In genomic region chr9:34579097-34579818, GRCh38 we compare ENCODE assay signal across 18 cellular contexts. TPM values are rescaled to one million over a fixed set of nuclear protein-coding genes. Genes with fewer than 3 reads are reported as not detected.
DNase-seq lines count a peak whose midpoint lies in the region; ATAC-seq and TF ChIP-seq lines count a peak whose summit lies in the region.
"Had no signal": no experiment of that assay in that cellular context is flagged by ENCODE, and none has a peak within 500 bp of the region (broad histone marks: within the 10 kb centered on the region; RNA-seq: fewer than 3 reads in every experiment).

No MANE protein-coding gene starts in this region.

- H3K4me3 ChIP-seq in heart right ventricle (no peak overlapping the region), suprapubic skin (no peak overlapping the region)
- H3K4me3 ChIP-seq: cardiac muscle cell, Peyer's patch had no signal

- H3T11ph ChIP-seq in H9 (ENCODE audit: low read length) = no peak overlapping the region

- H3K27ac Mint-ChIP-seq in H9 = no peak overlapping the region
- H3K27ac Mint-ChIP-seq in neural crest cell (ENCODE audit: unreplicated experiment) = peak overlapping the region; percentile 100
- H3K27ac Mint-ChIP-seq: activated naive CD8-positive, alpha-beta T cell treated with anti-CD3 and anti-CD28 coated beads, Interleukin-2, amount 10 ng/mL, durations not matched to agents 7 days and 5 days; stimulated activated naive CD8-positive, alpha-beta T cell treated with anti-CD3 and anti-CD28 coated beads, Interleukin-15, amount 100 ng/mL, for 72 hours had no signal

- H3K4me3 Mint-ChIP-seq in H9 = peak overlapping the region; percentile 22 to 76; a peak in 4 of 5 replicates
- peak overlapping the region; percentile 85 for H3K4me3 Mint-ChIP-seq in neural crest cell
- H3K4me3 Mint-ChIP-seq: activated naive CD8-positive, alpha-beta T cell treated with anti-CD3 and anti-CD28 coated beads, Interleukin-2, amount 10 ng/mL, durations not matched to agents 7 days and 5 days; stimulated activated naive CD8-positive, alpha-beta T cell treated with anti-CD3 and anti-CD28 coated beads, Interleukin-15, amount 100 ng/mL, for 72 hours had no signal

- H3K23ac ChIP-seq in H9 (ENCODE audit: insufficient read length, low read depth, low read length) = no peak overlapping the region

- H2BK15ac ChIP-seq in H9 (ENCODE audit: low read depth, low read length) = no peak overlapping the region

- H3K56ac ChIP-seq in H9 (ENCODE audit: insufficient read length, low read depth, low read length) = no peak overlapping the region

- H3K27me3 Mint-ChIP-seq in H9 (ENCODE audit: low read depth) (peaks cover 90% of the 10 kb centered on the region), neural crest cell (ENCODE audit: low read depth) (no peaks in the 10 kb centered on the region)

- H3K4ac ChIP-seq in H9 (ENCODE audit: low read depth, low read length) = no peak overlapping the region

- H3K36me3 Mint-ChIP-seq in H9 (ENCODE audit: insufficient read depth in 1 of 3, low read depth in 3 of 3) (no peaks in the 10 kb centered on the region), neural crest cell (ENCODE audit: low read depth) (no peaks in the 10 kb centered on the region)
- H3K36me3 Mint-ChIP-seq: activated naive CD8-positive, alpha-beta T cell treated with anti-CD3 and anti-CD28 coated beads, Interleukin-2, amount 10 ng/mL, durations not matched to agents 7 days and 5 days had no signal

- TF ChIP-seq EP300 in suprapubic skin (IDR thresholded peaks at IDR 0.05) = no peak

- H3K9me3 Mint-ChIP-seq in H9 = peaks cover 0 to 5% of the 10 kb centered on the region in 2 experiments; a peak in 1 of 5 replicates
- no peaks in the 10 kb centered on the region for H3K9me3 Mint-ChIP-seq in neural crest cell
- H3K9me3 Mint-ChIP-seq: activated naive CD8-positive, alpha-beta T cell treated with anti-CD3 and anti-CD28 coated beads, Interleukin-2, amount 10 ng/mL, durations not matched to agents 7 days and 5 days; stimulated activated naive CD8-positive, alpha-beta T cell treated with anti-CD3 and anti-CD28 coated beads, Interleukin-15, amount 100 ng/mL, for 72 hours had no signal

- DNase-seq in H9 (no peak), NCI-H2227 treated with DMSO at 0.1 percent for 48 hours (lab: John Stamatoyannopoulos, UW) (peak; percentile 18), heart right ventricle (no peak), neural crest cell (ENCODE audit: low read depth, low spot score) (no peak), suprapubic skin (ENCODE audit: low spot score in 2 of 2) (no peak), T-helper 9 cell (no peak)
- DNase-seq: activated naive CD8-positive, alpha-beta T cell treated with anti-CD3 and anti-CD28 coated beads, Interleukin-2, amount 10 ng/mL, durations not matched to agents 7 days and 5 days; DMS79; foreskin fibroblast; NCI-H1048; NCI-H510A; Peyer's patch; stimulated activated naive CD8-positive, alpha-beta T cell treated with anti-CD3 and anti-CD28 coated beads, Interleukin-15, amount 100 ng/mL, for 72 hours; T-helper 1 cell had no signal

- intact Hi-C loops in heart right ventricle (cut with DNase I) = no loop called here

- no peak overlapping the region for H2BK20ac ChIP-seq in H9 (ENCODE audit: low read depth, low read length, poor library complexity, severe bottlenecking)

- H3K4me2 ChIP-seq in H9 (ENCODE audit: insufficient read depth, insufficient read length, low read length) = peak overlapping the region; percentile 58

- H3K79me2 ChIP-seq in H9 (ENCODE audit: insufficient read depth, low read length) = no peaks in the 10 kb centered on the region
- H3K79me2 ChIP-seq: parathyroid adenoma had no signal

- no CpG with 5 or more reads among the region's 17 CpGs for WGBS in H9 (ENCODE audit: extremely low coverage, insufficient read length, low lambda C conversion rate)
- WGBS in heart right ventricle, 2 donors = 11 to 14% methylated on average over 15 to 17 of the region's 17 CpGs
- 33% methylated on average over 16 of the region's 17 CpGs for WGBS in suprapubic skin

- H2BK120ac ChIP-seq in H9 (ENCODE audit: low read depth, low read length, poor library complexity, severe bottlenecking) = no peak overlapping the region

- H2AFZ ChIP-seq in H9 (ENCODE audit: low read length) = no peak overlapping the region
- H2AFZ ChIP-seq: parathyroid adenoma had no signal

- no peak for TF ChIP-seq POLR2A in suprapubic skin (IDR thresholded peaks at IDR 0.05)

- TF ChIP-seq CTCF in H9 (conservative IDR thresholded peaks at IDR 0.05) = no peak
- no peak for TF ChIP-seq CTCF in heart right ventricle (IDR thresholded peaks at IDR 0.05)
- no peak for TF ChIP-seq CTCF in neural crest cell (conservative IDR thresholded peaks at IDR 0.05)
- no peak for TF ChIP-seq CTCF in suprapubic skin (IDR thresholded peaks at IDR 0.05)

- H3K79me1 ChIP-seq in H9 (ENCODE audit: insufficient read depth, low read depth, low read length, poor library complexity, severe bottlenecking) = no peaks in the 10 kb centered on the region

- no peak overlapping the region for H3K14ac ChIP-seq in H9 (ENCODE audit: insufficient read depth, low read length)

- no peaks in the 10 kb centered on the region for H4K20me1 ChIP-seq in H9 (ENCODE audit: control insufficient read depth, insufficient read depth, insufficient read length)

- H3K4me1 Mint-ChIP-seq in H9 (peaks cover 42 to 56% of the 10 kb centered on the region in 2 experiments), neural crest cell (peaks cover 90% of the 10 kb centered on the region)

- H3K23me2 ChIP-seq in H9 (ENCODE audit: insufficient read length, low read depth, low read length, poor library complexity, severe bottlenecking) = peaks cover 7% of the 10 kb centered on the region

- ATAC-seq in heart right ventricle (peak in 7 of 8 donors; percentile 44 to 80 (median 58)), HG02973 (IDR thresholded peaks at IDR 0.05; ENCODE audit: unreplicated experiment) (no peak)
- ATAC-seq: stimulated activated naive CD8-positive, alpha-beta T cell treated with anti-CD3 and anti-CD28 coated beads, Interleukin-15, amount 100 ng/mL, for 72 hours had no signal

- H2BK12ac ChIP-seq in H9 (ENCODE audit: insufficient read length, low read depth, low read length) = no peak overlapping the region

- no peak overlapping the region for H3K9ac ChIP-seq in H9 (ENCODE audit: extremely low read depth, insufficient read length, low read length)
- H3K9ac ChIP-seq: parathyroid adenoma had no signal

- no peaks in the 10 kb centered on the region for H3K36me3 ChIP-seq in heart right ventricle
- H3K36me3 ChIP-seq in suprapubic skin = no peaks in the 10 kb centered on the region
- H3K36me3 ChIP-seq: cardiac muscle cell, Peyer's patch had no signal

- no peak overlapping the region for H4K91ac ChIP-seq in H9 (ENCODE audit: insufficient read length, low read depth, low read length)

- H2AK5ac ChIP-seq in H9 (ENCODE audit: insufficient read length, low read length) = no peak overlapping the region

- H3K27ac ChIP-seq in H9 (ENCODE audit: insufficient read length, low read depth, low read length) (no peak overlapping the region), heart right ventricle (no peak overlapping the region), suprapubic skin (no peak overlapping the region)
- H3K27ac ChIP-seq: cardiac muscle cell, parathyroid adenoma, Peyer's patch had no signal

- H4K8ac ChIP-seq in H9 (replicated peaks; ENCODE audit: insufficient read length, low read depth, low read length) = no peak overlapping the region

- no peaks in the 10 kb centered on the region for H3K9me3 ChIP-seq in H9 (ENCODE audit: control insufficient read depth, low read depth, low read length)
- H3K9me3 ChIP-seq in heart right ventricle = no peaks in the 10 kb centered on the region
- H3K9me3 ChIP-seq in suprapubic skin = no peaks in the 10 kb centered on the region
- H3K9me3 ChIP-seq: Peyer's patch had no signal

- peaks cover 12% of the 10 kb centered on the region for H3K4me1 ChIP-seq in H9 (ENCODE audit: insufficient read depth, low read length)
- peaks cover 3 to 20% (median 12%) of the 10 kb centered on the region in 9 donors for H3K4me1 ChIP-seq in heart right ventricle
- peaks cover 19% of the 10 kb centered on the region for H3K4me1 ChIP-seq in suprapubic skin
- H3K4me1 ChIP-seq: parathyroid adenoma had no signal

- H4K5ac ChIP-seq in H9 (ENCODE audit: insufficient read length, low read depth, low read length) = no peak overlapping the region

- no peak overlapping the region for H2BK5ac ChIP-seq in H9 (ENCODE audit: insufficient read length, low read length)

- no peak overlapping the region for H3K18ac ChIP-seq in H9 (ENCODE audit: insufficient read length, low read depth, low read length)

- peaks cover 22% of the 10 kb centered on the region for H3K27me3 ChIP-seq in H9 (ENCODE audit: insufficient read depth, low read length)
- peaks cover 7 to 68% (median 46%) of the 10 kb centered on the region in 7 donors for H3K27me3 ChIP-seq in heart right ventricle
- H3K27me3 ChIP-seq in suprapubic skin = peaks cover 55% of the 10 kb centered on the region
- H3K27me3 ChIP-seq: cardiac muscle cell had no signal

RNA-seq across cellular contexts. Expression of gene CNTFR, which starts 10.3 kb away (rescaled TPM):
- total RNA-seq in H9 (2021) (0.55 and 1.3 TPM in 2 replicates), heart right ventricle (1 to 10 TPM in 9 of 10 donors, under 1 TPM in 1; 0.76 to 6.2 (median 2.9) TPM), neural crest cell (112 and 115 TPM in 2 replicates), suprapubic skin (1 to 10 TPM; 5.0 to 9.1 (median 5.7) TPM)
- 1 to 10 TPM; 2.9 to 5.0 TPM for polyA plus RNA-seq in heart right ventricle
- total RNA-seq: activated naive CD8-positive, alpha-beta T cell treated with anti-CD3 and anti-CD28 coated beads, Interleukin-2, amount 10 ng/mL, durations not matched to agents 7 days and 5 days; mononuclear cell had no signal

RNA-seq across cellular contexts. Expression of gene RPP25L, which starts 32.6 kb away (rescaled TPM):
- 16.4 and 17.2 TPM in 2 replicates for total RNA-seq in H9 (2021)
- total RNA-seq in heart right ventricle = 10 to 100 TPM; 29.2 to 48.5 (median 39.2) TPM
- 10 to 100 TPM; 34.3 to 51.0 TPM for polyA plus RNA-seq in heart right ventricle
- 22.7 and 23.8 TPM in 2 replicates for total RNA-seq in neural crest cell
- 10 to 100 TPM; 20.3 to 50.4 (median 25.1) TPM for total RNA-seq in suprapubic skin

RNA-seq across cellular contexts. Expression of gene DCTN3, which starts 41.0 kb away (rescaled TPM):
- total RNA-seq in H9 (2021) (35.2 and 40.0 TPM in 2 replicates), heart right ventricle (100 to 1,000 TPM; 113 to 143 (median 129) TPM), neural crest cell (92.1 and 102 TPM in 2 replicates), suprapubic skin (100 to 1,000 TPM in 3 of 4 donors, 10 to 100 TPM in 1; 61.2 to 136 (median 121) TPM)
- polyA plus RNA-seq in heart right ventricle = 100 to 1,000 TPM in 1 of 2 donors, 10 to 100 TPM in 1; 30.5 to 118 TPM

RNA-seq across cellular contexts. Expression of gene ARID3C, which starts 49.6 kb away (rescaled TPM):
- total RNA-seq in H9 (2021) = not detected in 2 replicates
- not detected for total RNA-seq in heart right ventricle
- not detected for polyA plus RNA-seq in heart right ventricle
- 0.68 TPM in 1 of 2 replicates, not detected in the other for total RNA-seq in neural crest cell
- total RNA-seq in suprapubic skin = 1 to 10 TPM in 1 of 4 donors, under 1 TPM in 3; 0.34 to 2.0 (median 0.50) TPM
- total RNA-seq: activated naive CD8-positive, alpha-beta T cell treated with anti-CD3 and anti-CD28 coated beads, Interleukin-2, amount 10 ng/mL, durations not matched to agents 7 days and 5 days; mononuclear cell had no signal

RNA-seq across cellular contexts. Expression of gene ENHO, which starts 56.5 kb away (rescaled TPM):
- total RNA-seq in H9 (2021) (11.3 and 14.5 TPM in 2 replicates), heart right ventricle (under 1 TPM in 6 of 10 donors, not detected in 4; 0.32 to 0.64 (median 0.42) TPM), neural crest cell (12.0 and 13.2 TPM in 2 replicates), suprapubic skin (1 to 10 TPM in 3 of 4 donors, under 1 TPM in 1; 0.65 to 4.0 (median 2.7) TPM)
- 1 to 10 TPM in 1 of 2 donors, under 1 TPM in 1; 0.46 to 1.2 TPM for polyA plus RNA-seq in heart right ventricle
- total RNA-seq: activated naive CD8-positive, alpha-beta T cell treated with anti-CD3 and anti-CD28 coated beads, Interleukin-2, amount 10 ng/mL, durations not matched to agents 7 days and 5 days had no signal

Comparison
In these comparisons a context has a peak if more than half of its experiments do, and no peak if none do; other contexts are left out.
1. RNA of gene CNTFR, which starts 10.3 kb away (total RNA-seq): 112 to 115 TPM in neural crest cell; 5.0 to 9.1 TPM in suprapubic skin, 0.76 to 6.2 TPM in heart right ventricle and 0.55 to 1.3 TPM in H9; every median in the first group is over 10 times any median in the second.